1 cellular context compared by ENCODE assay signal in the genomic region with DNA sequence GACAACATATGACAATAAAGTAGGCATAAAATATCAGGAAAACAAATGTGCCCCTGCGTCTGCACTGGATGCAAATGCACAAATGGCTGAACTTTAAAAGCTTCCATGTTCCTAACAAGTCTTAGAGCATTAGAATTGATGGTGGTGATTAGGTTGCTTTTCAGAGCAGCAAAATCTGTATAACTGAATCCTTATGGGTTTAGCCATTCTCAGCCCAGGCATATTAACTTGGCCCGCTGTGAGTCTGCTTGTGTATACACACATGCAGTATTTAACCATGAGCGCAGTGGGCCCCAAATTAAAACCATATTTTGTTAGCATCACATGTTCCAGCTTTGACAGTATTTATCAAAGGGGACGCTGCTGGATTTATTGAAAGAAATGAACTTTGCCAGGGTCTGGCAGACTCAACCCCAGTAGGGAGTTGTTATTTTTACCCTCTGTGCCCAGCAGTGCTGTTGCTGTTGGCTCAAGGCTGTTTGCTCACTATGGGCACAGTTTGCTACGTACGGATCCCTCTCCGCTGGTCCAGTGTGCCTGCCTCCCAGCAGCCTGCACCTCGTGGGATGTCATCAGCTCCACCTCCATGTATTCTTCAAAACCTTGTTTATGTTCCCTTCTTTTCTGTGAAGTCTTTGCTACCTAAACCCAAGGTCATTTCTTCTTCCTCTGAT.
TF ChIP-seq lines count a peak whose summit lies in the region.

No MANE protein-coding gene starts in this region.

TF ChIP-seq in H1, 55 proteins besides CTCF, POLR2A, EP300 and RAD21 (continued from another document):
- TF ChIP-seq, protein P1, sequence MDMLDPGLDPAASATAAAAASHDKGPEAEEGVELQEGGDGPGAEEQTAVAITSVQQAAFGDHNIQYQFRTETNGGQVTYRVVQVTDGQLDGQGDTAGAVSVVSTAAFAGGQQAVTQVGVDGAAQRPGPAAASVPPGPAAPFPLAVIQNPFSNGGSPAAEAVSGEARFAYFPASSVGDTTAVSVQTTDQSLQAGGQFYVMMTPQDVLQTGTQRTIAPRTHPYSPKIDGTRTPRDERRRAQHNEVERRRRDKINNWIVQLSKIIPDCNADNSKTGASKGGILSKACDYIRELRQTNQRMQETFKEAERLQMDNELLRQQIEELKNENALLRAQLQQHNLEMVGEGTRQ (IDR thresholded peaks at IDR 0.05; ENCODE audit: low read length), result no peak
- TF ChIP-seq SIRT6 (IDR thresholded peaks at IDR 0.05; ENCODE audit: low read length) (no peak), HDAC6 (IDR thresholded peaks at IDR 0.05; ENCODE audit: low read depth, low read length) (no peak), SP2 (IDR thresholded peaks at IDR 0.05; ENCODE audit: low read length) (no peak)
